ENCODE assay signal across 8 cellular contexts in the genomic region with DNA sequence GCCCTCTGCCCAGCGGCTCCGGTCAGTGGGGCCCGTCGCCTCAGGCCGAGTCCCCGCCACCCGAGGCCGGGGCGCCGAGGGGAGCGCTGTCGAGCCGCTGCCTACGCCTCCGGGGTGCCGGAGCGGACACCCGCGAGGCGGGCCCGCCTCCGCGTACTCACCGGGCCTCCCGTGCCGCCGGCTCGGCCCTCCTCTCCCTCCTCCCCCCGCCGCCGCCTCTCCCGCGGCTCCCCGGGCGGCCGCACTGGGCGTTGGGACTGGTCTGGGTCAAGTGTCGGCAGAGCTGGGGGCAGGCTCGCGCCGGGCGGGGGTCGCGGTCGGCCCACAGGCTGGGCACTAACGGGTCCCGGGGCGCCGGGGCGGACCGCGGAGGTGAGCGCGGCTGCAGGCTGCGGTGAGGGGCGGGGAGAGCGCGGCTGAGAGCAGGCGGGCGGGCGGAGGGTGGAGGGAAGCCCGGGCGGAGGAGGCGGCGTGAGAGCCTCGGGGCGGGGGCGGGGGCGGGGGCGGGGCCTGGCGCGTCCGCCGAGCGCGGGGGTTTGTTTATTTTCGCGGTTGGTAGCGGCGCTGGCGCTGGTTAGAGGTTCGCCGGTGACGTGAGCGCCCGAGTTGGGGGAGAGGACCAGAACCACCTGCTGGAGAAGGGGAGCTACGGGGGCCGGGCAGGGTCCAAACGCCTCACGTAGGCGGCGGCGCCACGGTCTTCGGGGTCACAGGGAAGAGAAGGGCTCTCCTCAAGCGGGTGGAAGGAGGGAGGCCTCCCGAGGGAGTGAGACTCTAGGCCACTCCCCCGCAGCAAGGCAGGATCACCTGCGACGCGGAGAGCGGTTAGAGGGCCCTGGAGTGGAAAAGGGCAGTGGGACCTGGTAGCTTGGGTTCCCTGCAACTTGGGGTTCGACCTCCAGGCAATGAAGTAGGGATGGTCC. TPM values are rescaled to one million over a fixed set of nuclear protein-coding genes. Genes with fewer than 3 reads are reported as not detected.
DNase-seq lines count a peak whose midpoint lies in the region; ATAC-seq and TF ChIP-seq lines count a peak whose summit lies in the region.
"Not testable (repeated sequence)": the region's sequence is repeated elsewhere in the genome, so short reads cannot be mapped to it uniquely, and the experiment has no call there.

A gene (minus strand): TSS at position 414 of the 923 bp plus-strand sequence. CDS start 11,252 bp downstream, outside the sequence.

- ATAC-seq in GM18870 (IDR thresholded peaks at IDR 0.05; ENCODE audit: unreplicated experiment): peak; percentile 72
- ATAC-seq in HG03103 (IDR thresholded peaks at IDR 0.05; ENCODE audit: low read depth, unreplicated experiment): peak; percentile 71

- H3K27me3 ChIP-seq in kidney epithelial cell (ENCODE audit: control insufficient read depth, insufficient read depth, low read length): not testable (repeated sequence)

- peak; percentile 15 for TF ChIP-seq CTCF in AG09309 (IDR thresholded peaks at IDR 0.05; ENCODE audit: control insufficient read depth, insufficient read depth, low read depth, low read length, missing control alignments)
- TF ChIP-seq CTCF in kidney epithelial cell (IDR thresholded peaks at IDR 0.05; ENCODE audit: insufficient read depth, low read length, poor library complexity, severe bottlenecking): not testable (repeated sequence)

- peak within 1 kb of the TSS; percentile 50 for H3K4me3 ChIP-seq in AG09309 (ENCODE audit: control insufficient read depth, low read depth, low read length)
- peak within 1 kb of the TSS; percentile 56 for H3K4me3 ChIP-seq in kidney epithelial cell (ENCODE audit: low read depth, low read length)

- H3K36me3 ChIP-seq in kidney epithelial cell (ENCODE audit: control insufficient read depth, insufficient read depth, low read length): not testable (repeated sequence)

- not testable (repeated sequence) for DNase-seq in AG09309 (ENCODE audit: low read depth)
- DNase-seq in NCI-H2227 (lab: John Stamatoyannopoulos, UW; ENCODE audit: unreplicated experiment) (peak; percentile 79), cerebellar cortex (ENCODE audit: low spot score) (peak; percentile 80), kidney epithelial cell (ENCODE audit: low read depth) (peak; percentile 16)
- peak; percentile 79 for DNase-seq in activated CD4-positive, alpha-beta T cell treated with anti-CD3 and anti-CD28 coated beads for 1 hour
- DNase-seq in stimulated activated CD4-positive, alpha-beta T cell treated with anti-CD3 and anti-CD28 coated beads, Interleukin-12 subunit alpha, Interleukin-12 subunit beta, amount 100 ng/mL, for 4 hours: peak; percentile 67

RNA-seq across cellular contexts. Expression of the gene that starts here (rescaled TPM):
- 2.7 TPM in 2 replicates for total RNA-seq in kidney epithelial cell
